In the genomic region with DNA sequence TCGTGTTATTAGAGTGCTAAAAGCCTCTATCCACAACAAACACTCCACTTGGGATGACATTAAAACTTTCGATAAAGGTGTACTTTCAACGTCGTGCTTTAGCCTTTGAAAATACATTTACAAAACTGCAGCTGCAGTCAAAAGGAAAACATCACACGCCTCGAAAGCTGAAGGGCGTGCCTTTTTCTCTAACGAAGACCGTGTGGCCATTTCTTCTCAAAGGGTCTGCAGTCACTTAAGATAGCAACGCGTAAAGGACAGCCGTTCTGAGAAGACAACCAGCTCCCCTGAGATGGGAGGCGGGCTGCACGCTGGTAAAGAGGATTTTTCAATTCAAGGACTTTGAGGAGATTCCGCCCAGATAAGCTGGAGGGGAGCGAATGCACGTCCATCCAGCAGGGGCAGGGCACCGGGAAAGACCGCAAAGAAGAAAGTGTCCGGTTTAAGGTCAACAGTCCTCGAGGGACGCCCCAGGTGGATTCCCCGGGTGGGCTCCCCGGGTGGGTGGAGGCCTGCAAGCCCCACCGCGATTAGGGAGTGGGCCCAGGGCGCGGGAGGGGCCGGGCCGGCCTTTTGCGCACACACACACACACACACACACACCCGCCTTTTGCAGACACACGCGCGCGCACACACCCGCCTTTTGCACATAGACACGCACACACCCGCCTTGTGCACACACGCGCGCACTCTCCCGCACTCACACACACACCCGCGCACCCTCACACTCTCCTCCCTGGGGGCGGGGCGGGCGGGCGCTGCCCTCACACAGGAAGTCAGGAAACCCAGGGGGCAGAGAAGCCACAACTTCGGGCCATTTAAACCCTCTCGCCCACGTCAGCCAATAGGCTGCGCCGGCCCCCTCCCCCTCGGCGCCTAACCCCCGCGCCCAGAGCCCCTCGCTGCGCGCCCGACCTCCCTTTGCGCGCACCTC, we compare ENCODE assay signal across 8 cellular contexts. TPM values are rescaled to one million over a fixed set of nuclear protein-coding genes. Genes with fewer than 3 reads are reported as not detected.
DNase-seq lines count a peak whose midpoint lies in the region; ATAC-seq and TF ChIP-seq lines count a peak whose summit lies in the region.

No MANE protein-coding gene starts in this region.

- H3K4me1 ChIP-seq in mononuclear cell (ENCODE audit: insufficient read depth, low read length), result peaks cover 29% of the 10 kb centered on the region

- H3K36me3 Mint-ChIP-seq in stimulated activated naive CD8-positive, alpha-beta T cell treated with anti-CD3 and anti-CD28 coated beads, Interleukin-15, Interleukin-2, amounts not matched to agents 100 ng/mL and 50 ng/mL, for 24 hours (ENCODE audit: low read depth), result no peaks in the 10 kb centered on the region

- H3K4me3 ChIP-seq in epithelial cell of proximal tubule (ENCODE audit: low read depth, low read length) (peak overlapping the region; percentile 94), mononuclear cell (ENCODE audit: low read length) (peak overlapping the region; percentile 87)

- TF ChIP-seq CTCF in epithelial cell of proximal tubule (conservative IDR thresholded peaks at IDR 0.05; ENCODE audit: low read depth, low read length), result peak; percentile 51

- H3K27me3 ChIP-seq in mononuclear cell (ENCODE audit: insufficient read depth, low read length), result no peaks in the 10 kb centered on the region

- peak; percentile 37 for ATAC-seq in GM19023 (IDR thresholded peaks at IDR 0.05; ENCODE audit: unreplicated experiment)
- peak; percentile 40 for ATAC-seq in HG03175 (IDR thresholded peaks at IDR 0.05; ENCODE audit: unreplicated experiment)

- H3K4me3 Mint-ChIP-seq in stimulated activated naive CD8-positive, alpha-beta T cell treated with anti-CD3 and anti-CD28 coated beads, Interleukin-15, Interleukin-2, amounts not matched to agents 100 ng/mL and 50 ng/mL, for 24 hours, result peak overlapping the region; percentile 89

- peak; percentile 29 for DNase-seq in AG20443 (ENCODE audit: low spot score)
- peak; percentile 49 for DNase-seq in NOMO-1 treated with dmso at 0.1 percent for 144 hours (lab: John Stamatoyannopoulos, UW; ENCODE audit: unreplicated experiment)
- DNase-seq in activated T-cell treated with anti-CD3 and anti-CD28 coated beads for 48 hours (ENCODE audit: low read depth), result peak; percentile 31
- DNase-seq in epithelial cell of proximal tubule (ENCODE audit: low read depth), result no peak

- H3K9me3 ChIP-seq in mononuclear cell (ENCODE audit: low read depth, low read length), result no peaks in the 10 kb centered on the region

- H3K4me1 Mint-ChIP-seq in stimulated activated naive CD8-positive, alpha-beta T cell treated with anti-CD3 and anti-CD28 coated beads, Interleukin-15, Interleukin-2, amounts not matched to agents 100 ng/mL and 50 ng/mL, for 24 hours (ENCODE audit: low read depth), result peaks cover 62% of the 10 kb centered on the region

- peak overlapping the region; percentile 82 for H3K27ac Mint-ChIP-seq in stimulated activated naive CD8-positive, alpha-beta T cell treated with anti-CD3 and anti-CD28 coated beads, Interleukin-15, Interleukin-2, amounts not matched to agents 100 ng/mL and 50 ng/mL, for 24 hours

- H3K9me3 Mint-ChIP-seq in stimulated activated naive CD8-positive, alpha-beta T cell treated with anti-CD3 and anti-CD28 coated beads, Interleukin-15, Interleukin-2, amounts not matched to agents 100 ng/mL and 50 ng/mL, for 24 hours, result no peaks in the 10 kb centered on the region

- no peaks in the 10 kb centered on the region for H3K27me3 Mint-ChIP-seq in stimulated activated naive CD8-positive, alpha-beta T cell treated with anti-CD3 and anti-CD28 coated beads, Interleukin-15, Interleukin-2, amounts not matched to agents 100 ng/mL and 50 ng/mL, for 24 hours

RNA-seq across cellular contexts. Expression of a gene that starts 0.8 kb away (rescaled TPM):
- total RNA-seq in epithelial cell of proximal tubule, result 13.7 and 16.2 TPM in 2 replicates
- 36.8 TPM for total RNA-seq in mononuclear cell
